In genomic region chr9:131226226-131226625, GRCh38 we compare ENCODE assay signal across 22 cellular contexts.
"Had no signal": no experiment of that assay in that cellular context is flagged by ENCODE, and none has a peak within 500 bp of the region (broad histone marks: within the 10 kb centered on the region; RNA-seq: fewer than 3 reads in every experiment).

No MANE protein-coding gene starts in this region.

- H3K27me3 ChIP-seq: breast epithelium, heart left ventricle, ovary, spleen, testis, vagina had no signal

- DNase-seq: activated CD4-positive, alpha-beta T cell treated with anti-CD3 and anti-CD28 coated beads, Interleukin-2, amount 50 U/mL, for 1 hour; activated CD8-positive, alpha-beta T cell treated with anti-CD3 and anti-CD28 coated beads, Interleukin-2, amount 10 ng/mL, durations not matched to agents 7 days and 5 days; activated T-cell treated with anti-CD3 and anti-CD28 coated beads, Interleukin-2, amount 50 U/mL, for 1 hour; endodermal cell; heart left ventricle; left colon; lower lobe of right lung; naive thymus-derived CD8-positive, alpha-beta T cell; ovary; spleen; stimulated activated CD4-positive, alpha-beta T cell treated with anti-CD3 and anti-CD28 coated beads, Interleukin-4, amount 100 ng/mL, for 1 hour; stimulated activated naive CD4-positive, alpha-beta T cell; T1000; testis had no signal

- H3K4me3 Mint-ChIP-seq: activated CD8-positive, alpha-beta T cell treated with anti-CD3 and anti-CD28 coated beads, Interleukin-2, amount 10 ng/mL, durations not matched to agents 7 days and 5 days; activated naive CD8-positive, alpha-beta T cell; endodermal cell; naive thymus-derived CD8-positive, alpha-beta T cell; type B pancreatic cell had no signal

- H3K27ac Mint-ChIP-seq: activated CD8-positive, alpha-beta T cell treated with anti-CD3 and anti-CD28 coated beads, Interleukin-2, amount 10 ng/mL, durations not matched to agents 7 days and 5 days; activated naive CD8-positive, alpha-beta T cell; endodermal cell; type B pancreatic cell had no signal

- H3K9me3 Mint-ChIP-seq: endodermal cell; naive thymus-derived CD8-positive, alpha-beta T cell; type B pancreatic cell had no signal

- H3K27me3 Mint-ChIP-seq: activated naive CD8-positive, alpha-beta T cell; naive thymus-derived CD8-positive, alpha-beta T cell; type B pancreatic cell had no signal

- H3K36me3 ChIP-seq: breast epithelium, ovary, prostate gland had no signal

- H3K4me3 ChIP-seq: breast epithelium, coronary artery, heart left ventricle, lower lobe of right lung, ovary, prostate gland, spleen, testis, vagina had no signal

- ATAC-seq: activated CD4-positive, CD25-positive, alpha-beta regulatory T cell treated with anti-CD3 and anti-CD28 coated beads, Interleukin-2, amount 50 U/mL, for 24 hours; activated CD8-positive, alpha-beta T cell treated with anti-CD3 and anti-CD28 coated beads, Interleukin-2, amount 10 ng/mL, durations not matched to agents 7 days and 5 days; heart left ventricle; left colon; lower lobe of right lung; naive thymus-derived CD8-positive, alpha-beta T cell had no signal

- H3K4me1 ChIP-seq: breast epithelium had no signal

- H3K27ac ChIP-seq: breast epithelium, coronary artery, epithelial cell of prostate, heart left ventricle, lower lobe of right lung, ovary, prostate gland, testis, vagina had no signal
